ENCODE assay signal across 13 cellular contexts in the genomic region with DNA sequence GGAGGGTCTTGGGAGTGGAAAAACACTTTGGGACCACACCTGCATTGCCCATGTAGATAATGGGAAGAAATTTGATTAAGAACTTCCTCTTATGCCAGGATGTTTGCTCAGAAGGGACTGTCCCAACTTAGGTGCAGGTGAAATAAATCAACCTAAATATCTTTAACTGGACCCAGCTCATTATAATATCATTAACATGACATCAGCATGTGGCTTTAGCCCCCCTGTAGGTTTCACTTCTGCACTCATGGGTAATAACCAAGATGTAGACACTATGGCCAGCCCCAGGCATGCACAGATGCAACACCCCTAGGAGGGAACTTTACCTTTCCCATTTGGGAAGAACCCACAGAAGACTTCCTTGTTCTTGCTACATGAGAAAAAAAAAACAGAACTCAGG.
"Had no signal": no experiment of that assay in that cellular context is flagged by ENCODE, and none has a peak within 500 bp of the region (broad histone marks: within the 10 kb centered on the region; RNA-seq: fewer than 3 reads in every experiment).

No MANE protein-coding gene starts in this region.

- H3K27me3 Mint-ChIP-seq: naive thymus-derived CD8-positive, alpha-beta T cell had no signal

- H3K27ac ChIP-seq: cardiac muscle cell, esophagus squamous epithelium, neutrophil, skin epidermis, transverse colon, VCaP had no signal

- H3K27me3 ChIP-seq: cardiac muscle cell, esophagus squamous epithelium, neutrophil, transverse colon had no signal

- H3K4me3 ChIP-seq: cardiac muscle cell, esophagus squamous epithelium, lung, skin epidermis, transverse colon had no signal

- H3K4me3 Mint-ChIP-seq: immature natural killer cell; naive thymus-derived CD8-positive, alpha-beta T cell had no signal

- H3K36me3 ChIP-seq: cardiac muscle cell, esophagus squamous epithelium, neutrophil, transverse colon had no signal

- H3K4me1 ChIP-seq: esophagus squamous epithelium, transverse colon had no signal

- H3K27ac Mint-ChIP-seq: immature natural killer cell; naive thymus-derived CD8-positive, alpha-beta T cell had no signal

- ATAC-seq: left colon; naive thymus-derived CD8-positive, alpha-beta T cell had no signal

- H3K36me3 Mint-ChIP-seq: immature natural killer cell; naive thymus-derived CD8-positive, alpha-beta T cell had no signal

- H3K9me3 ChIP-seq: esophagus squamous epithelium, neutrophil, transverse colon had no signal

- DNase-seq: activated CD4-positive, alpha-beta T cell treated with anti-CD3 and anti-CD28 coated beads for 4 hours; activated naive CD4-positive, alpha-beta T cell treated with Interleukin-2 at 50 U/mL for 16 hours; esophagus squamous epithelium; foreskin fibroblast; immature natural killer cell; left colon; naive thymus-derived CD8-positive, alpha-beta T cell; transverse colon had no signal

- H3K4me1 Mint-ChIP-seq: immature natural killer cell; naive thymus-derived CD8-positive, alpha-beta T cell had no signal
